9 cellular contexts compared by ENCODE assay signal in the genomic region with DNA sequence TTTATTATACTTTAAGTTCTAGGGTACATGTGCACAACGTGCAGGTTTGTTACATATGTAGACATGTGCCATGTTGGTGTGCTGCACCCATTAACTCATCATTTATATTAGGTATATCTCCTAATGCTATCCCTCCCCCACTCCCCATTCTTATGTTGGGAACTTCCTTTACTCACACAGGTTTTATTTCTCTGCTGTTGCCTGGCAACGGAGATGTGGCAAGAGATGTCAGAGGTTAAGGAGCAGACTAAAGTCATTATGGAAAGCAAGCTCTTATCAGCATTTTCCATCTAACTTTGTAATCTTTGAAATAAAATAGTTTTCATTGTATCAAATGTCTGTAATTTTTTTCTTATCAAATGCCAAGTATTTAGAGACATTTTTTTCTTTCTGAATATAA. TPM values are rescaled to one million over a fixed set of nuclear protein-coding genes. Genes with fewer than 3 reads are reported as not detected.
A peak's percentile ranks its signal among the peaks of the same experiment; 100 is the strongest.
DNase-seq lines count a peak whose midpoint lies in the region; ATAC-seq and TF ChIP-seq lines count a peak whose summit lies in the region.
"Not testable (repeated sequence)": the region's sequence is repeated elsewhere in the genome, so short reads cannot be mapped to it uniquely, and the experiment has no call there.
"Had no signal": no experiment of that assay in that cellular context is flagged by ENCODE, and none has a peak within 500 bp of the region (broad histone marks: within the 10 kb centered on the region; RNA-seq: fewer than 3 reads in every experiment).

No MANE protein-coding gene starts in this region.

- DNase-seq in Caki2 (ENCODE audit: low read depth) (peak; percentile 14), HL-60 (ENCODE audit: low read depth in 1 of 2, low spot score in 1 of 2) (peak; percentile 84 to 97), NCI-H2196 (lab: John Stamatoyannopoulos, UW; ENCODE audit: unreplicated experiment) (peak; percentile 85), SIG-M5 treated with dmso at 0.1 percent for 504 hours (lab: John Stamatoyannopoulos, UW; ENCODE audit: unreplicated experiment) (peak; percentile 39), MCF 10A (ENCODE audit: unreplicated experiment) (peak; percentile 73), fibroblast of villous mesenchyme (ENCODE audit: low read depth) (peak; percentile 45), left colon (peak; percentile 23 to 55), skeletal muscle cell (ENCODE audit: low read depth) (peak; percentile 56)

- H3K9me3 Mint-ChIP-seq in MCF 10A (ENCODE audit: unreplicated experiment) = not testable (repeated sequence)

- H3K36me3 Mint-ChIP-seq in MCF 10A (ENCODE audit: insufficient read depth, unreplicated experiment) = not testable (repeated sequence)

- ATAC-seq in left colon = peak; percentile 84

- POLR2A ChIA-PET in MCF 10A (lab: Yijun Ruan, JAX) = not testable (repeated sequence)

- BruUV-seq in MCF 10A (replicated peaks; lab: Mats Ljungman, UMichigan) = not testable (repeated sequence)

- CTCF ChIA-PET in MCF 10A (lab: Yijun Ruan, JAX) = interaction anchor here (1.3 kb wide), 1 partner anchor 114 kb away, joined by 4 read pairs; no protein-coding TSS in a partner anchor

- H3K4me3 Mint-ChIP-seq in MCF 10A (ENCODE audit: unreplicated experiment) = not testable (repeated sequence)

- intact Hi-C loops in MCF 10A (cut with micrococcal nuclease); left colon (cut with DNase I, micrococcal nuclease): not testable (repeated sequence)

- H3K27me3 Mint-ChIP-seq in MCF 10A (ENCODE audit: insufficient read depth, unreplicated experiment) = peaks cover 14% of the 10 kb centered on the region

- not testable (repeated sequence) for TF ChIP-seq CTCF in HL-60 (IDR thresholded peaks at IDR 0.05; ENCODE audit: insufficient read depth, low read length); MCF 10A (IDR thresholded peaks at IDR 0.05; ENCODE audit: unreplicated experiment); fibroblast of villous mesenchyme (IDR thresholded peaks at IDR 0.05; ENCODE audit: insufficient read depth, low read depth, low read length)

- H3K4me1 Mint-ChIP-seq in MCF 10A (ENCODE audit: insufficient read depth, unreplicated experiment) = not testable (repeated sequence)

- peak overlapping the region; percentile 29 for H3K27ac ChIP-seq in HL-60 (replicated peaks)

- in situ Hi-C loops in Caki2 (cut with HindIII; ENCODE audit: low pct_unique_long_range_greater_than_20kb, low sequenced_read_pairs) = not testable (repeated sequence)

- not testable (repeated sequence) for H3K4me3 ChIP-seq in HL-60 (replicated peaks; ENCODE audit: insufficient read depth, low read length); fibroblast of villous mesenchyme (ENCODE audit: low read depth, low read length); skeletal muscle cell (ENCODE audit: low read depth, low read length)

- H3K27me3 ChIP-seq in HL-60 (ENCODE audit: insufficient read depth, poor library complexity, severe bottlenecking) = not testable (repeated sequence)

- not testable (repeated sequence) for H3K27ac Mint-ChIP-seq in MCF 10A (ENCODE audit: low read depth, unreplicated experiment)

RNA-seq across cellular contexts. Expression of a gene that starts 26.8 kb away (rescaled TPM):
- 1.6 TPM in 1 of 2 replicates, not detected in the other for total RNA-seq in Caki2 (2014; rRNA removed; shearing (Covaris generic); ENCODE audit: low replicate concordance)
- total RNA-seq in MCF 10A (2022) = not detected in 2 replicates
- total RNA-seq in fibroblast of villous mesenchyme = 0.43 and 0.97 TPM in 2 replicates
- total RNA-seq in left colon = 10 to 100 TPM; 87.7 to 98.6 TPM
- total RNA-seq: SJCRH30 had no signal

Comparison
In these comparisons a context has a peak if more than half of its experiments do, and no peak if none do; other contexts are left out.
1. DNase-seq: peak in every context shown above with its lines; median percentile 90 in HL-60; 85 in NCI-H2196; 73 in MCF 10A; 56 in skeletal muscle cell; 45 in fibroblast of villous mesenchyme; 39 in SIG-M5 treated with dmso at 0.1 percent for 504 hours; 39 in left colon; 14 in Caki2.
2. RNA of a gene that starts 26.8 kb away (total RNA-seq): 87.7 to 98.6 TPM in left colon; 0.43 to 0.97 TPM in fibroblast of villous mesenchyme, 1.6 TPM in Caki2 and not detected in MCF 10A; every median in the first group is over 10 times any median in the second.